In the genomic region with DNA sequence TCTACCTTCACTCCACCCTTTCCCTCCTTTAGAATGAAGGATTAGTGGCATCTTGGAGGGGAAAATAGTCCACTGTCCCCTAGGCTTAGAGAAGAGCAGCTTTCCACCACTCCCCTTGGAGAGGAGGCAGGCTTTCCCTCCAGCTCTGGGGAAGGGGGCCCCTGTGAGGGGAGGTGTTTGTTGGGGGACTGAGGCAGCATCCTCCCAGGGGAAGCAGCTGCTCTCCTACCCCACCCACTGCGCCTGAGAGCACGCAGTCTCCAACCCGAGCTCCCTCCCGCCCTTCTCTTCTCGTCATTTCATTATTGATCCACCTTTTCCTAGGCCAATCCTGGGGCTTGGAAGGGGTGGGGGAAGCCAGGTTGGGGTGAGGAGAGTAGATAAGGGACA, we compare ENCODE assay signal across 8 cellular contexts. TPM values are rescaled to one million over a fixed set of nuclear protein-coding genes. Genes with fewer than 3 reads are reported as not detected.
DNase-seq lines count a peak whose midpoint lies in the region; ATAC-seq, FAIRE-seq and TF ChIP-seq lines count a peak whose summit lies in the region.

No MANE protein-coding gene starts in this region.

- H3K36me3 ChIP-seq in K562 (ENCODE audit: control insufficient read depth, insufficient read depth, low read length), result peaks cover 39% of the 10 kb centered on the region

- H3K27ac ChIP-seq in RWPE1 (peak overlapping the region; percentile 96), K562 (ENCODE audit: extremely low read depth, low read depth, low read length) (peak overlapping the region; percentile 89)

- H3K27ac Mint-ChIP-seq in activated CD4-positive, alpha-beta T cell treated with anti-CD3 and anti-CD28 coated beads for 36 hours, result peak overlapping the region; percentile 94

- no peaks in the 10 kb centered on the region for H3K9me1 ChIP-seq in K562 (ENCODE audit: control insufficient read depth, insufficient read depth, low read length)

- peaks cover 66% of the 10 kb centered on the region for H3K79me2 ChIP-seq in K562 (ENCODE audit: control insufficient read depth, insufficient read depth, low read length)

- H3K27me3 Mint-ChIP-seq in activated CD4-positive, alpha-beta T cell treated with anti-CD3 and anti-CD28 coated beads for 36 hours, result no peaks in the 10 kb centered on the region

- no peak for TF ChIP-seq RAD21 in K562 (CRISPR knock-in tag; conservative IDR thresholded peaks at IDR 0.05 in 1 of 2, IDR thresholded peaks at IDR 0.05 in 1 of 2)

- no peak overlapping the region for H2AFZ ChIP-seq in K562 (ENCODE audit: low read depth, low read length)

- peak overlapping the region; percentile 80 for H3K4me2 ChIP-seq in K562 (ENCODE audit: insufficient read depth, low read length)

- peak overlapping the region; percentile 50 to 89 for H3K9ac ChIP-seq in K562 (ENCODE audit: insufficient read depth in 1 of 2, low read depth in 2 of 2, low read length in 2 of 2)

- peaks cover 37 to 41% of the 10 kb centered on the region in 2 experiments for H3K4me1 ChIP-seq in K562 (replicated peaks in 1 of 2; ENCODE audit: control insufficient read depth in 2 of 2, insufficient read depth in 2 of 2, low read length in 2 of 2)

- no peak for ATAC-seq in activated CD4-positive, alpha-beta T cell treated with anti-CD3 and anti-CD28 coated beads for 36 hours
- ATAC-seq in K562 (peak; percentile 38), left colon (no peak)

- TF ChIP-seq EP300 in K562 (IDR thresholded peaks at IDR 0.05; ENCODE audit: low read length), result no peak

- TF ChIP-seq POLR2A in K562 (conservative IDR thresholded peaks at IDR 0.05), result no peak

- peak; percentile 61 for DNase-seq in activated CD4-positive, alpha-beta T cell treated with anti-CD3 and anti-CD28 coated beads for 36 hours
- DNase-seq in activated CD4-positive, alpha-beta T cell treated with anti-CD3 and anti-CD28 coated beads for 1 hour, result no peak
- peak; percentile 36 for DNase-seq in RWPE1 (ENCODE audit: low spot score)
- peak; percentile 50 to 74 (median 58) for DNase-seq in K562 (ENCODE audit: extremely low read depth in 1 of 4, low spot score in 3 of 4)
- peak; percentile 47 to 48 for DNase-seq in left colon
- peak; percentile 9 for DNase-seq in stimulated activated CD4-positive, alpha-beta T cell treated with anti-CD3 and anti-CD28 coated beads, Interleukin-2, amount 100 ng/mL, for 4 hours (ENCODE audit: low read depth)
- DNase-seq in NCI-H446 treated with DMSO at 0.1 percent for 48 hours (lab: John Stamatoyannopoulos, UW), result no peak
- DNase-seq in iPS-NIHi11 (ENCODE audit: low spot score), result no peak

- CTCF ChIA-PET in activated CD4-positive, alpha-beta T cell treated with anti-CD3 and anti-CD28 coated beads for 36 hours (lab: Charles Lee), result interaction anchor here (0.7 kb wide), 1 partner anchor 19 kb away, joined by 3 read pairs; no protein-coding TSS in a partner anchor
- CTCF ChIA-PET in RWPE1 (lab: Yijun Ruan, JAX), result interaction anchor here (0.5 to 0.8 kb wide), 4 partner anchors 13 to 50 kb away, joined by 3 to 7 read pairs (median 4); no protein-coding TSS in a partner anchor
- CTCF ChIA-PET in K562 (lab: Yijun Ruan, JAX; ENCODE audit: low intra/inter-chr PET ratio), result interaction anchor here (0.7 kb wide), 1 partner anchor 65 kb away, joined by 3 read pairs; no protein-coding TSS in a partner anchor

- no peaks in the 10 kb centered on the region for H3K27me3 ChIP-seq in K562 (ENCODE audit: control insufficient read depth in 2 of 2, insufficient read depth in 2 of 2, low read length in 2 of 2)

- POLR2A ChIA-PET in activated CD4-positive, alpha-beta T cell treated with anti-CD3 and anti-CD28 coated beads for 36 hours (lab: Charles Lee), result interaction anchor here (0.6 to 1.9 kb wide), 2 partner anchors 10 to 51 kb away, joined by 3 to 8 read pairs; no protein-coding TSS in a partner anchor
- POLR2A ChIA-PET in RWPE1 (lab: Yijun Ruan, JAX; ENCODE audit: low non-redundant PET), result no interaction called here
- POLR2A ChIA-PET in K562 (lab: Yijun Ruan, JAX), result interaction anchor here (0.9 to 1.0 kb wide), 2 partner anchors 10 to 65 kb away, joined by 3 read pairs; no protein-coding TSS in a partner anchor

- no TSS peak for BruUV-seq in K562 (replicated peaks; lab: Mats Ljungman, UMichigan)

- peak overlapping the region; percentile 91 for H3K4me3 ChIP-seq in K562

- in situ Hi-C loops in K562 (cut with MboI), result no loop called here

- peaks cover 49% of the 10 kb centered on the region for H4K20me1 ChIP-seq in K562 (replicated peaks; ENCODE audit: control insufficient read depth, insufficient read depth, low read length)

- peak overlapping the region; percentile 94 for H3K4me3 Mint-ChIP-seq in activated CD4-positive, alpha-beta T cell treated with anti-CD3 and anti-CD28 coated beads for 36 hours

- WGBS in K562 (ENCODE audit: insufficient coverage, low coverage, missing lambda C conversion rate), result 0% methylated on average over 5 of the region's 5 CpGs

- no peaks in the 10 kb centered on the region for H3K9me3 ChIP-seq in K562 (replicated peaks; ENCODE audit: control insufficient read depth, insufficient read depth, low read depth, low read length)

- peaks cover 28% of the 10 kb centered on the region for H3K36me3 Mint-ChIP-seq in activated CD4-positive, alpha-beta T cell treated with anti-CD3 and anti-CD28 coated beads for 36 hours (ENCODE audit: low read depth)

- H3K9me3 Mint-ChIP-seq in activated CD4-positive, alpha-beta T cell treated with anti-CD3 and anti-CD28 coated beads for 36 hours (ENCODE audit: low read depth), result no peaks in the 10 kb centered on the region

- TF ChIP-seq CTCF in RWPE1 (conservative IDR thresholded peaks at IDR 0.05; ENCODE audit: low read depth) (no peak), K562 (IDR thresholded peaks at IDR 0.05 in 2 of 3, conservative IDR thresholded peaks at IDR 0.05 in 1 of 3; ENCODE audit: insufficient read depth in 2 of 3, low read depth in 1 of 3, low read length in 3 of 3) (no peak)

- FAIRE-seq in K562 (lab: Jason Lieb, UNC), result peak; percentile 75

- intact Hi-C loops in activated CD4-positive, alpha-beta T cell treated with anti-CD3 and anti-CD28 coated beads for 36 hours (cut with DNase I, micrococcal nuclease), result loop anchor here (1.0 to 5.0 kb wide), 11 partner anchors 79 to 1205 kb away; a partner anchor contains a TSS
- intact Hi-C loops in K562 (cut with micrococcal nuclease) (loop anchor here (1.0 to 2.0 kb wide), 2 partner anchors 36 to 51 kb away; a partner anchor contains a TSS), left colon (cut with DNase I, micrococcal nuclease) (no loop called here)

- peaks cover 54% of the 10 kb centered on the region for H3K4me1 Mint-ChIP-seq in activated CD4-positive, alpha-beta T cell treated with anti-CD3 and anti-CD28 coated beads for 36 hours

TF ChIP-seq in K562, 482 proteins besides CTCF, POLR2A, EP300 and RAD21 (continues in another document):
- TF ChIP-seq, protein P1, sequence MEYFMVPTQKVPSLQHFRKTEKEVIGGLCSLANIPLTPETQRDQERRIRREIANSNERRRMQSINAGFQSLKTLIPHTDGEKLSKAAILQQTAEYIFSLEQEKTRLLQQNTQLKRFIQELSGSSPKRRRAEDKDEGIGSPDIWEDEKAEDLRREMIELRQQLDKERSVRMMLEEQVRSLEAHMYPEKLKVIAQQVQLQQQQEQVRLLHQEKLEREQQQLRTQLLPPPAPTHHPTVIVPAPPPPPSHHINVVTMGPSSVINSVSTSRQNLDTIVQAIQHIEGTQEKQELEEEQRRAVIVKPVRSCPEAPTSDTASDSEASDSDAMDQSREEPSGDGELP (CRISPR knock-in tag; IDR thresholded peaks at IDR 0.05; ENCODE audit: borderline replicate concordance), result peak; percentile 64
- TF ChIP-seq JUNB (CRISPR knock-in tag; conservative IDR thresholded peaks at IDR 0.05), result no peak

RNA-seq across cellular contexts. Expression of a gene that starts 1.4 kb away (rescaled TPM):
- 10 to 100 TPM; 64.1 to 67.1 TPM for total RNA-seq in activated CD4-positive, alpha-beta T cell treated with anti-CD3 and anti-CD28 coated beads for 36 hours
- 227 and 437 TPM in 2 replicates for total RNA-seq in K562 (2011; cell fraction: chromatin; rRNA removed; ENCODE audit: low replicate concordance)
- 184 and 220 TPM in 2 replicates for total RNA-seq in K562 (2011; cell fraction: nucleolus; rRNA removed)
- total RNA-seq in K562 (2011; cell fraction: nucleoplasm; rRNA removed), result 320 and 503 TPM in 2 replicates
- total RNA-seq in K562 (2014; rRNA removed), result 27.0 and 34.8 TPM in 2 replicates
- total RNA-seq in K562 (2014; rRNA removed; fragmentation: Illumina TruSeq; extraction: Trizol), result 37.0 and 44.1 TPM in 2 replicates
- total RNA-seq in K562 (2015; rRNA removed; fragmentation: Illumina TruSeq; extraction: Trizol), result 32.9 and 33.7 TPM in 2 replicates
- 58.9 and 59.9 TPM in 2 replicates for total RNA-seq in K562 (2021)
- polyA plus RNA-seq in K562 (2011; rRNA removed), result 28.3 and 30.4 TPM in 2 replicates
- 24.5 and 37.4 TPM in 2 replicates for polyA plus RNA-seq in K562 (2011; cell fraction: cytosol; rRNA removed)
- polyA plus RNA-seq in K562 (2011; cell fraction: nucleus; rRNA removed), result 159 and 233 TPM in 2 replicates
- polyA plus RNA-seq in K562 (2012), result 26.7 and 27.2 TPM in 2 replicates
- polyA plus RNA-seq in K562 (2014; fragmentation: Illumina TruSeq; extraction: Trizol), result 41.6 and 48.9 TPM in 2 replicates
- polyA plus RNA-seq in K562 (2014; fragmentation: Nextera tagmentation; extraction: Ambion mirVana), result 10 to 100 TPM in 1 of 2 experiments, 1 to 10 TPM in 1; 9.6 to 10.8 TPM
- 32.6 and 36.9 TPM in 2 replicates for polyA plus RNA-seq in K562 (2014; rRNA removed)
- polyA minus RNA-seq in K562 (2011; rRNA and poly(A)+ RNA removed), result 95.7 and 118 TPM in 2 replicates
- 53.8 and 61.4 TPM in 2 replicates for polyA minus RNA-seq in K562 (2011; cell fraction: cytosol; rRNA and poly(A)+ RNA removed)
- 141 and 184 TPM in 2 replicates for polyA minus RNA-seq in K562 (2011; cell fraction: nucleus; rRNA and poly(A)+ RNA removed)
- total RNA-seq in left colon, result 10 to 100 TPM; 41.9 to 45.2 TPM

RNA-seq across cellular contexts. Expression of a gene that starts 36.3 kb away (rescaled TPM):
- total RNA-seq in activated CD4-positive, alpha-beta T cell treated with anti-CD3 and anti-CD28 coated beads for 36 hours, result 100 to 1,000 TPM; 136 to 229 TPM
- 30.9 and 63.7 TPM in 2 replicates for total RNA-seq in K562 (2011; cell fraction: chromatin; rRNA removed; ENCODE audit: low replicate concordance)
- 49.0 and 59.9 TPM in 2 replicates for total RNA-seq in K562 (2011; cell fraction: nucleolus; rRNA removed)
- total RNA-seq in K562 (2011; cell fraction: nucleoplasm; rRNA removed), result 82.3 and 111 TPM in 2 replicates
- total RNA-seq in K562 (2014; rRNA removed) (294 and 333 TPM in 2 replicates), K562 (2014; rRNA removed; fragmentation: Illumina TruSeq; extraction: Trizol) (422 and 434 TPM in 2 replicates), K562 (2015; rRNA removed; fragmentation: Illumina TruSeq; extraction: Trizol) (366 and 426 TPM in 2 replicates), K562 (2021) (390 and 391 TPM in 2 replicates), left colon (100 to 1,000 TPM; 233 to 328 TPM)
- polyA plus RNA-seq in K562 (2011; rRNA removed) (609 and 759 TPM in 2 replicates), K562 (2014; fragmentation: Illumina TruSeq; extraction: Trizol) (301 and 302 TPM in 2 replicates), K562 (2014; fragmentation: Nextera tagmentation; extraction: Ambion mirVana) (1,000 to 10,000 TPM; 1,842 to 2,138 TPM), K562 (2014; rRNA removed) (512 and 785 TPM in 2 replicates)
- 443 and 675 TPM in 2 replicates for polyA plus RNA-seq in K562 (2011; cell fraction: cytosol; rRNA removed)
- 116 and 214 TPM in 2 replicates for polyA plus RNA-seq in K562 (2011; cell fraction: nucleus; rRNA removed)
- 594 and 680 TPM in 2 replicates for polyA plus RNA-seq in K562 (2012)
- 129 and 140 TPM in 2 replicates for polyA minus RNA-seq in K562 (2011; rRNA and poly(A)+ RNA removed)
- 91.3 and 103 TPM in 2 replicates for polyA minus RNA-seq in K562 (2011; cell fraction: cytosol; rRNA and poly(A)+ RNA removed)
- 15.8 and 29.8 TPM in 2 replicates for polyA minus RNA-seq in K562 (2011; cell fraction: nucleus; rRNA and poly(A)+ RNA removed)

Comparison
In these comparisons a context has a peak if more than half of its experiments do, and no peak if none do; other contexts are left out.
1. DNase-seq: peak in activated CD4-positive, alpha-beta T cell treated with anti-CD3 and anti-CD28 coated beads for 36 hours (single experiment), RWPE1 (single experiment), K562 (4 of 4), left colon (2 of 2) and stimulated activated CD4-positive, alpha-beta T cell treated with anti-CD3 and anti-CD28 coated beads, Interleukin-2, amount 100 ng/mL, for 4 hours (single experiment); none in activated CD4-positive, alpha-beta T cell treated with anti-CD3 and anti-CD28 coated beads for 1 hour (single experiment), NCI-H446 treated with DMSO at 0.1 percent for 48 hours (single experiment) and iPS-NIHi11 (single experiment).
2. intact Hi-C loops: an anchor here in activated CD4-positive, alpha-beta T cell treated with anti-CD3 and anti-CD28 coated beads for 36 hours (1.0 to 5.0 kb wide) and K562 (1.0 to 2.0 kb wide); none called in left colon.